ENCODE assay signal across 1 cellular context in genomic region chr5:163649522-163649921, GRCh38.
TF ChIP-seq lines count a peak whose summit lies in the region.

No MANE protein-coding gene starts in this region.

TF ChIP-seq in HepG2, 621 proteins besides CTCF, POLR2A, EP300 and RAD21 (continued from another document):
- TF ChIP-seq TBP (CRISPR knock-in tag; IDR thresholded peaks at IDR 0.05), result no peak
- TF ChIP-seq GABPA (IDR thresholded peaks at IDR 0.05; ENCODE audit: low read depth, low read length), result no peak
- peak; percentile 40; the same call in 1 of the 2 replicates for TF ChIP-seq GABPA (CRISPR knock-in tag; IDR thresholded peaks at IDR 0.05; ENCODE audit: low read depth)
- TF ChIP-seq, protein P1, sequence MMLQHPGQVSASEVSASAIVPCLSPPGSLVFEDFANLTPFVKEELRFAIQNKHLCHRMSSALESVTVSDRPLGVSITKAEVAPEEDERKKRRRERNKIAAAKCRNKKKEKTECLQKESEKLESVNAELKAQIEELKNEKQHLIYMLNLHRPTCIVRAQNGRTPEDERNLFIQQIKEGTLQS (CRISPR knock-in tag; IDR thresholded peaks at IDR 0.05), result no peak
- no peak for TF ChIP-seq THYN1 (CRISPR knock-in tag; IDR thresholded peaks at IDR 0.05; ENCODE audit: borderline replicate concordance, low read depth)
- no peak for TF ChIP-seq ZFP91 (CRISPR knock-in tag; IDR thresholded peaks at IDR 0.05; ENCODE audit: borderline replicate concordance)
- peak; percentile 56; the same call in 1 of the 2 replicates for TF ChIP-seq ETV5 (CRISPR knock-in tag; IDR thresholded peaks at IDR 0.05; ENCODE audit: borderline replicate concordance)
- TF ChIP-seq FOSL2 (CRISPR knock-in tag; IDR thresholded peaks at IDR 0.05), result peak; percentile 89
- no peak for TF ChIP-seq ZNF33B (CRISPR knock-in tag; IDR thresholded peaks at IDR 0.05)
- no peak for TF ChIP-seq MIER3 (CRISPR knock-in tag; IDR thresholded peaks at IDR 0.05; ENCODE audit: borderline replicate concordance)
- TF ChIP-seq FOXP1 (IDR thresholded peaks at IDR 0.05), result no peak
- peak; percentile 62 for TF ChIP-seq FOXP1 (CRISPR knock-in tag; IDR thresholded peaks at IDR 0.05)
- TF ChIP-seq CEBPG (CRISPR knock-in tag; IDR thresholded peaks at IDR 0.05), result peak; percentile 32
- no peak for TF ChIP-seq HOXD1 (CRISPR knock-in tag; IDR thresholded peaks at IDR 0.05)
- 0 out of 2 replicates have a peak, but pooled peaks have one; percentile 15 for TF ChIP-seq SAP130 (CRISPR knock-in tag; IDR thresholded peaks at IDR 0.05; ENCODE audit: low read depth)
- TF ChIP-seq GATAD1 (CRISPR knock-in tag; IDR thresholded peaks at IDR 0.05), result no peak
- no peak for TF ChIP-seq TOPORS (CRISPR knock-in tag; IDR thresholded peaks at IDR 0.05)
- TF ChIP-seq, protein P2, sequence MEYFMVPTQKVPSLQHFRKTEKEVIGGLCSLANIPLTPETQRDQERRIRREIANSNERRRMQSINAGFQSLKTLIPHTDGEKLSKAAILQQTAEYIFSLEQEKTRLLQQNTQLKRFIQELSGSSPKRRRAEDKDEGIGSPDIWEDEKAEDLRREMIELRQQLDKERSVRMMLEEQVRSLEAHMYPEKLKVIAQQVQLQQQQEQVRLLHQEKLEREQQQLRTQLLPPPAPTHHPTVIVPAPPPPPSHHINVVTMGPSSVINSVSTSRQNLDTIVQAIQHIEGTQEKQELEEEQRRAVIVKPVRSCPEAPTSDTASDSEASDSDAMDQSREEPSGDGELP (IDR thresholded peaks at IDR 0.05; ENCODE audit: borderline replicate concordance, low read depth), result peak; percentile 69; the same call in 1 of the 2 replicates
- TF ChIP-seq GABPB1 (CRISPR knock-in tag; IDR thresholded peaks at IDR 0.05), result peak; percentile 20; the same call in 1 of the 2 replicates
- TF ChIP-seq SYNCRIP (IDR thresholded peaks at IDR 0.05; ENCODE audit: insufficient read depth, low read depth, low read length), result no peak
TF ChIP-seq in HepG2: peak in this region for 13.
